Comparison of ENCODE assay signal across 23 cellular contexts in genomic region chr13:78024996-78025395, GRCh38.
"Had no signal": no experiment of that assay in that cellular context is flagged by ENCODE, and none has a peak within 500 bp of the region (broad histone marks: within the 10 kb centered on the region; RNA-seq: fewer than 3 reads in every experiment).

No MANE protein-coding gene starts in this region.

- H3K4me3 ChIP-seq: esophagus squamous epithelium, lower lobe of right lung, pancreas, right lobe of liver, smooth muscle cell, suprapubic skin had no signal

- H3K36me3 Mint-ChIP-seq: naive thymus-derived CD8-positive, alpha-beta T cell had no signal

- H3K4me2 ChIP-seq: smooth muscle cell had no signal

- H3K27ac Mint-ChIP-seq: effector memory CD8-positive, alpha-beta T cell; naive thymus-derived CD8-positive, alpha-beta T cell; stimulated activated naive CD8-positive, alpha-beta T cell treated with anti-CD3 and anti-CD28 coated beads, Interleukin-15, amount 100 ng/mL, for 72 hours had no signal

- H3K9me3 Mint-ChIP-seq: effector memory CD8-positive, alpha-beta T cell had no signal

- H3K4me1 ChIP-seq: esophagus squamous epithelium, pancreas, right lobe of liver, suprapubic skin had no signal

- DNase-seq: cortex of kidney; effector memory CD8-positive, alpha-beta T cell; erythroblast; esophagus squamous epithelium; head of caudate nucleus; hypothalamus; immature natural killer cell; left ventricle myocardium superior; lower lobe of right lung; naive thymus-derived CD8-positive, alpha-beta T cell; pancreas; retina; right lobe of liver; stimulated activated CD4-positive, alpha-beta T cell treated with anti-CD3 and anti-CD28 coated beads, Interleukin-12 subunit alpha, Interleukin-12 subunit beta, amount 100 ng/mL, for 4 hours; stimulated activated CD4-positive, alpha-beta T cell treated with anti-CD3 and anti-CD28 coated beads, Interleukin-1b, Interleukin-23, amount 100 ng/mL, for 48 hours; stimulated activated CD4-positive, alpha-beta T cell treated with anti-CD3 and anti-CD28 coated beads, Interleukin-4, amount 100 ng/mL, for 1 hour; stimulated activated CD8-positive, alpha-beta memory T cell treated with anti-CD3 and anti-CD28 coated beads, Interleukin-4, amount 100 ng/mL, for 48 hours; stimulated activated naive CD4-positive, alpha-beta T cell; stimulated activated naive CD8-positive, alpha-beta T cell treated with anti-CD3 and anti-CD28 coated beads, Interleukin-15, amount 100 ng/mL, for 72 hours had no signal

- H3K27me3 ChIP-seq: esophagus squamous epithelium, neutrophil, pancreas, right lobe of liver, suprapubic skin had no signal

- H3K9me3 ChIP-seq: esophagus squamous epithelium, lower lobe of right lung, neutrophil, pancreas, right lobe of liver, suprapubic skin had no signal

- H3K27ac ChIP-seq: esophagus squamous epithelium, lower lobe of right lung, neutrophil, pancreas, right lobe of liver, suprapubic skin had no signal

- H3K36me3 ChIP-seq: esophagus squamous epithelium, lower lobe of right lung, neutrophil, pancreas, right lobe of liver, suprapubic skin had no signal

- H3K27me3 Mint-ChIP-seq: stimulated activated naive CD8-positive, alpha-beta T cell treated with anti-CD3 and anti-CD28 coated beads, Interleukin-15, amount 100 ng/mL, for 72 hours had no signal

- H3K4me3 Mint-ChIP-seq: effector memory CD8-positive, alpha-beta T cell; immature natural killer cell; naive thymus-derived CD8-positive, alpha-beta T cell; neural crest cell; stimulated activated naive CD8-positive, alpha-beta T cell treated with anti-CD3 and anti-CD28 coated beads, Interleukin-15, amount 100 ng/mL, for 72 hours had no signal

- ATAC-seq: effector memory CD8-positive, alpha-beta T cell; left ventricle myocardium superior; lower lobe of right lung; naive thymus-derived CD8-positive, alpha-beta T cell; pancreas; right lobe of liver; stimulated activated naive CD8-positive, alpha-beta T cell treated with anti-CD3 and anti-CD28 coated beads, Interleukin-15, amount 100 ng/mL, for 72 hours had no signal
